16 cellular contexts compared by ENCODE assay signal in the genomic region with DNA sequence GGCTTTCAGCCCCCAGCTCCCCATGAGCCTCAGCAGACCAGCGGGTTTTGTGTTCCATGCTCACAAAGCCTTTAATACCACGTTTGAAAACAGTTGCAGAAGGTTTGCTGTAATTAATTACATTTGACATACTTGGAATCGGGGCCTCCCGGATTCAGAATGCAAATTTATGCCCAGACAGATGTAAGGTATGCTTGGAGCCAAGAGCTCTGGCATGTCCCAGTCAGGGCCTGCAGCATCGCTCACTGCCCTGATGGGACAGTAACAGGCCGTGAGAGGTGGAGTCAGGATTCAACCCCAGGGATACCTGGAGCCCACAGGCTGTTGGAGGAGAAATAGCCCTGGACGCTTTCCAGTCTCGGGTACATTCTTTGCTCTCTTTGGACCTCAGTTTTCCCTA.
"Had no signal": no experiment of that assay in that cellular context is flagged by ENCODE, and none has a peak within 500 bp of the region (broad histone marks: within the 10 kb centered on the region; RNA-seq: fewer than 3 reads in every experiment).

No MANE protein-coding gene starts in this region.

- H3K27me3 ChIP-seq: brain microvascular endothelial cell, colonic mucosa, heart right ventricle, sigmoid colon, thyroid gland had no signal

- H3K27me3 Mint-ChIP-seq: central memory CD8-positive, alpha-beta T cell; natural killer cell treated with Interleukin-12 subunit alpha and Interleukin-12 subunit beta and Interleukin-15 and Interleukin-18, amount 100 ng/mL, for 72 hours had no signal

- H3K4me3 ChIP-seq: colonic mucosa, heart right ventricle, sigmoid colon, thyroid gland had no signal

- H3K9me3 ChIP-seq: colonic mucosa, thyroid gland had no signal

- H3K9me3 Mint-ChIP-seq: central memory CD8-positive, alpha-beta T cell; natural killer cell treated with Interleukin-12 subunit alpha and Interleukin-12 subunit beta and Interleukin-15 and Interleukin-18, amount 100 ng/mL, for 72 hours had no signal

- H3K4me3 Mint-ChIP-seq: activated naive CD8-positive, alpha-beta T cell treated with anti-CD3 and anti-CD28 coated beads for 36 hours; activated T-helper 17 cell treated with anti-CD3 and anti-CD28 coated beads, Interleukin-2, amount 50 U/mL, for 72 hours; central memory CD8-positive, alpha-beta T cell; natural killer cell treated with Interleukin-12 subunit alpha and Interleukin-12 subunit beta and Interleukin-15 and Interleukin-18, amount 100 ng/mL, for 72 hours; T-helper 1 cell treated with Interleukin-12 subunit alpha and Interleukin-12 subunit beta and Interleukin-4 antibody, amounts not matched to agents 30 μg/mL and 1 μg/mL, for 36 hours had no signal

- H3K36me3 Mint-ChIP-seq: natural killer cell treated with Interleukin-12 subunit alpha and Interleukin-12 subunit beta and Interleukin-15 and Interleukin-18, amount 100 ng/mL, for 72 hours had no signal

- H3K27ac Mint-ChIP-seq: activated naive CD8-positive, alpha-beta T cell treated with anti-CD3 and anti-CD28 coated beads for 36 hours; activated T-helper 17 cell treated with anti-CD3 and anti-CD28 coated beads, Interleukin-2, amount 50 U/mL, for 72 hours; natural killer cell treated with Interleukin-12 subunit alpha and Interleukin-12 subunit beta and Interleukin-15 and Interleukin-18, amount 100 ng/mL, for 72 hours; T-helper 1 cell treated with Interleukin-12 subunit alpha and Interleukin-12 subunit beta and Interleukin-4 antibody, amounts not matched to agents 30 μg/mL and 1 μg/mL, for 36 hours had no signal

- DNase-seq: activated CD4-positive, CD25-positive, alpha-beta regulatory T cell treated with anti-CD3 and anti-CD28 coated beads, Interleukin-2, amount 50 U/mL, for 72 hours; activated naive CD4-positive, alpha-beta T cell; activated naive CD8-positive, alpha-beta T cell treated with anti-CD3 and anti-CD28 coated beads for 36 hours; activated T-cell treated with anti-CD3 and anti-CD28 coated beads, Interleukin-2, amount 50 U/mL, for 1 hour; amygdala; brain microvascular endothelial cell; colonic mucosa; heart right ventricle; sigmoid colon; stimulated activated CD8-positive, alpha-beta memory T cell treated with anti-CD3 and anti-CD28 coated beads, Interleukin-4, amount 100 ng/mL, for 48 hours; stimulated activated naive CD4-positive, alpha-beta T cell; thyroid gland had no signal

- H3K4me1 ChIP-seq: colonic mucosa had no signal

- H3K36me3 ChIP-seq: colonic mucosa, sigmoid colon, thyroid gland had no signal

- H3K27ac ChIP-seq: brain microvascular endothelial cell, colonic mucosa, heart right ventricle, sigmoid colon, thyroid gland had no signal
